Comparison of ENCODE assay signal across 21 cellular contexts in genomic region chr1:211839106-211839505, GRCh38. TPM values are rescaled to one million over a fixed set of nuclear protein-coding genes. Genes with fewer than 3 reads are reported as not detected.
DNase-seq lines count a peak whose midpoint lies in the region; ATAC-seq, FAIRE-seq and TF ChIP-seq lines count a peak whose summit lies in the region.
"Had no signal": no experiment of that assay in that cellular context is flagged by ENCODE, and none has a peak within 500 bp of the region (broad histone marks: within the 10 kb centered on the region; RNA-seq: fewer than 3 reads in every experiment).

No MANE protein-coding gene starts in this region.

- no peaks in the 10 kb centered on the region for H3K27me3 Mint-ChIP-seq in activated CD4-positive, alpha-beta T cell treated with anti-CD3 and anti-CD28 coated beads for 36 hours
- H3K27me3 Mint-ChIP-seq in activated CD8-positive, alpha-beta memory T cell treated with anti-CD3 and anti-CD28 coated beads, Interleukin-2, amount 10 ng/mL, durations not matched to agents 7 days and 5 days, result peaks cover 5% of the 10 kb centered on the region
- no peaks in the 10 kb centered on the region for H3K27me3 Mint-ChIP-seq in activated T-cell treated with anti-CD3 and anti-CD28 coated beads, Interleukin-2, amount 50 U/mL, for 72 hours (ENCODE audit: low read depth)
- H3K27me3 Mint-ChIP-seq in activated T-helper 17 cell treated with anti-CD3 and anti-CD28 coated beads, Interleukin-2, amount 50 U/mL, for 72 hours, result no peaks in the 10 kb centered on the region
- H3K27me3 Mint-ChIP-seq: B cell had no signal

- peaks cover 38% of the 10 kb centered on the region for H3K4me1 Mint-ChIP-seq in activated CD4-positive, alpha-beta T cell treated with anti-CD3 and anti-CD28 coated beads for 36 hours
- H3K4me1 Mint-ChIP-seq in activated CD8-positive, alpha-beta memory T cell treated with anti-CD3 and anti-CD28 coated beads, Interleukin-2, amount 10 ng/mL, durations not matched to agents 7 days and 5 days, result peaks cover 39% of the 10 kb centered on the region
- H3K4me1 Mint-ChIP-seq in activated T-cell treated with anti-CD3 and anti-CD28 coated beads, Interleukin-2, amount 50 U/mL, for 72 hours (ENCODE audit: low read depth), result peaks cover 46% of the 10 kb centered on the region
- peaks cover 31% of the 10 kb centered on the region for H3K4me1 Mint-ChIP-seq in activated T-helper 17 cell treated with anti-CD3 and anti-CD28 coated beads, Interleukin-2, amount 50 U/mL, for 72 hours

- H3K9me3 Mint-ChIP-seq in activated CD4-positive, alpha-beta T cell treated with anti-CD3 and anti-CD28 coated beads for 36 hours (ENCODE audit: low read depth), result no peaks in the 10 kb centered on the region
- peaks cover 6% of the 10 kb centered on the region for H3K9me3 Mint-ChIP-seq in activated CD8-positive, alpha-beta memory T cell treated with anti-CD3 and anti-CD28 coated beads, Interleukin-2, amount 10 ng/mL, durations not matched to agents 7 days and 5 days (ENCODE audit: low read depth)
- no peaks in the 10 kb centered on the region for H3K9me3 Mint-ChIP-seq in activated T-cell treated with anti-CD3 and anti-CD28 coated beads, Interleukin-2, amount 50 U/mL, for 72 hours
- H3K9me3 Mint-ChIP-seq in activated T-helper 17 cell treated with anti-CD3 and anti-CD28 coated beads, Interleukin-2, amount 50 U/mL, for 72 hours, result no peaks in the 10 kb centered on the region
- H3K9me3 Mint-ChIP-seq: CD8-positive, alpha-beta T cell; HFFc6 had no signal

- POLR2A ChIA-PET in activated CD4-positive, alpha-beta T cell treated with anti-CD3 and anti-CD28 coated beads for 36 hours (lab: Charles Lee), result no interaction called here

- no peak overlapping the region for H3K4me3 Mint-ChIP-seq in activated CD4-positive, alpha-beta T cell treated with anti-CD3 and anti-CD28 coated beads for 36 hours
- H3K4me3 Mint-ChIP-seq in activated CD8-positive, alpha-beta memory T cell treated with anti-CD3 and anti-CD28 coated beads, Interleukin-2, amount 10 ng/mL, durations not matched to agents 7 days and 5 days, result no peak overlapping the region
- peak overlapping the region; percentile 28 to 37 for H3K4me3 Mint-ChIP-seq in activated T-cell treated with anti-CD3 and anti-CD28 coated beads, Interleukin-2, amount 50 U/mL, for 72 hours
- peak overlapping the region; percentile 9 for H3K4me3 Mint-ChIP-seq in activated T-helper 17 cell treated with anti-CD3 and anti-CD28 coated beads, Interleukin-2, amount 50 U/mL, for 72 hours
- H3K4me3 Mint-ChIP-seq: B cell; CD4-positive, CD25-positive, alpha-beta regulatory T cell; CD8-positive, alpha-beta T cell had no signal

- DNase-seq in activated CD4-positive, alpha-beta T cell treated with anti-CD3 and anti-CD28 coated beads for 36 hours, result no peak
- no peak for DNase-seq in activated CD4-positive, alpha-beta T cell treated with anti-CD3 and anti-CD28 coated beads for 1 hour
- DNase-seq in activated CD8-positive, alpha-beta memory T cell treated with anti-CD3 and anti-CD28 coated beads, Interleukin-2, amount 10 ng/mL, durations not matched to agents 7 days and 5 days, result no peak
- no peak for DNase-seq in activated CD8-positive, alpha-beta memory T cell treated with anti-CD3 and anti-CD28 coated beads, Interleukin-2, amount 50 U/mL, for 4 hours
- peak in 1 of 2 donors; percentile 4 for DNase-seq in activated T-cell treated with anti-CD3 and anti-CD28 coated beads, Interleukin-2, amount 50 U/mL, for 72 hours
- DNase-seq in activated T-cell treated with anti-CD3 and anti-CD28 coated beads for 4 hours, result no peak
- no peak for DNase-seq in D721Med (ENCODE audit: insufficient read length, low spot score)
- DNase-seq: Caco-2; CD4-positive, CD25-positive, alpha-beta regulatory T cell; CD8-positive, alpha-beta T cell; DMS 273 treated with DMSO at 0.1 percent for 48 hours; DMS79; EL; GDM1; GOT3; HFFc6 had no signal

- peak; percentile 72 for ATAC-seq in activated CD4-positive, alpha-beta T cell treated with anti-CD3 and anti-CD28 coated beads for 36 hours
- ATAC-seq in activated CD8-positive, alpha-beta memory T cell treated with anti-CD3 and anti-CD28 coated beads, Interleukin-2, amount 10 ng/mL, durations not matched to agents 7 days and 5 days, result no peak
- peak; percentile 41 to 68 for ATAC-seq in activated T-cell treated with anti-CD3 and anti-CD28 coated beads, Interleukin-2, amount 50 U/mL, for 72 hours (replicated peaks in 1 of 2)
- peak; percentile 68 for ATAC-seq in activated T-helper 17 cell treated with anti-CD3 and anti-CD28 coated beads, Interleukin-2, amount 50 U/mL, for 72 hours (replicated peaks)
- ATAC-seq: CD8-positive, alpha-beta T cell had no signal

- CTCF ChIA-PET in activated CD4-positive, alpha-beta T cell treated with anti-CD3 and anti-CD28 coated beads for 36 hours (lab: Charles Lee), result interaction anchor here (0.7 kb wide), 1 partner anchor 141 kb away, joined by 3 read pairs; no protein-coding TSS in a partner anchor
- CTCF ChIA-PET in activated CD8-positive, alpha-beta memory T cell treated with anti-CD3 and anti-CD28 coated beads, Interleukin-2, amount 10 ng/mL, durations not matched to agents 7 days and 5 days (lab: Charles Lee), result interaction anchor here (1.4 to 1.7 kb wide), 2 partner anchors 158 to 196 kb away, joined by 4 read pairs; partner anchors contain the start of genes DTL and INTS7

- intact Hi-C loops in activated CD4-positive, alpha-beta T cell treated with anti-CD3 and anti-CD28 coated beads for 36 hours (cut with DNase I, micrococcal nuclease), result no loop called here

- no peak for TF ChIP-seq CTCF in D721Med (IDR thresholded peaks at IDR 0.05; ENCODE audit: insufficient read depth, missing control alignments)

- H3K27ac Mint-ChIP-seq in activated CD4-positive, alpha-beta T cell treated with anti-CD3 and anti-CD28 coated beads for 36 hours, result no peak overlapping the region
- peak overlapping the region; percentile 22 for H3K27ac Mint-ChIP-seq in activated CD8-positive, alpha-beta memory T cell treated with anti-CD3 and anti-CD28 coated beads, Interleukin-2, amount 10 ng/mL, durations not matched to agents 7 days and 5 days
- peak overlapping the region; percentile 39 for H3K27ac Mint-ChIP-seq in activated T-cell treated with anti-CD3 and anti-CD28 coated beads, Interleukin-2, amount 50 U/mL, for 72 hours
- H3K27ac Mint-ChIP-seq in activated T-helper 17 cell treated with anti-CD3 and anti-CD28 coated beads, Interleukin-2, amount 50 U/mL, for 72 hours, result no peak overlapping the region
- H3K27ac Mint-ChIP-seq: B cell; CD4-positive, CD25-positive, alpha-beta regulatory T cell; CD8-positive, alpha-beta T cell; HFFc6 had no signal

- no peak for FAIRE-seq in D721Med (lab: Jason Lieb, UNC)
- FAIRE-seq: A204.1, GM12892, H54 had no signal

- no peaks in the 10 kb centered on the region for H3K36me3 Mint-ChIP-seq in activated CD4-positive, alpha-beta T cell treated with anti-CD3 and anti-CD28 coated beads for 36 hours (ENCODE audit: low read depth)
- peaks cover 13% of the 10 kb centered on the region for H3K36me3 Mint-ChIP-seq in activated CD8-positive, alpha-beta memory T cell treated with anti-CD3 and anti-CD28 coated beads, Interleukin-2, amount 10 ng/mL, durations not matched to agents 7 days and 5 days
- H3K36me3 Mint-ChIP-seq in activated T-cell treated with anti-CD3 and anti-CD28 coated beads, Interleukin-2, amount 50 U/mL, for 72 hours (ENCODE audit: insufficient read depth in 2 of 2), result no peaks in the 10 kb centered on the region
- no peaks in the 10 kb centered on the region for H3K36me3 Mint-ChIP-seq in activated T-helper 17 cell treated with anti-CD3 and anti-CD28 coated beads, Interleukin-2, amount 50 U/mL, for 72 hours (ENCODE audit: low read depth)
- H3K36me3 Mint-ChIP-seq: CD8-positive, alpha-beta T cell had no signal

RNA-seq across cellular contexts. Expression of gene LPGAT1, which starts 8.5 kb away (rescaled TPM):
- total RNA-seq in activated CD4-positive, alpha-beta T cell treated with anti-CD3 and anti-CD28 coated beads for 36 hours, result 10 to 100 TPM; 21.7 to 24.9 TPM
- total RNA-seq in activated CD8-positive, alpha-beta memory T cell treated with anti-CD3 and anti-CD28 coated beads, Interleukin-2, amount 10 ng/mL, durations not matched to agents 7 days and 5 days, result 10 to 100 TPM; 23.8 to 42.7 TPM
- total RNA-seq in activated T-cell treated with anti-CD3 and anti-CD28 coated beads, Interleukin-2, amount 50 U/mL, for 72 hours, result 10 to 100 TPM; 23.1 to 28.3 TPM
- 10 to 100 TPM; 15.4 to 18.7 TPM for total RNA-seq in activated T-helper 17 cell treated with anti-CD3 and anti-CD28 coated beads, Interleukin-2, amount 50 U/mL, for 72 hours

Comparison
In these comparisons a context has a peak if more than half of its experiments do, and no peak if none do; other contexts are left out.
1. H3K27ac Mint-ChIP-seq: peak in activated CD8-positive, alpha-beta memory T cell treated with anti-CD3 and anti-CD28 coated beads, Interleukin-2, amount 10 ng/mL, durations not matched to agents 7 days and 5 days (single experiment) and activated T-cell treated with anti-CD3 and anti-CD28 coated beads, Interleukin-2, amount 50 U/mL, for 72 hours (single experiment); none in activated CD4-positive, alpha-beta T cell treated with anti-CD3 and anti-CD28 coated beads for 36 hours (single experiment) and activated T-helper 17 cell treated with anti-CD3 and anti-CD28 coated beads, Interleukin-2, amount 50 U/mL, for 72 hours (single experiment).
2. H3K4me3 Mint-ChIP-seq: peak in activated T-cell treated with anti-CD3 and anti-CD28 coated beads, Interleukin-2, amount 50 U/mL, for 72 hours (2 of 2) and activated T-helper 17 cell treated with anti-CD3 and anti-CD28 coated beads, Interleukin-2, amount 50 U/mL, for 72 hours (single experiment); none in activated CD4-positive, alpha-beta T cell treated with anti-CD3 and anti-CD28 coated beads for 36 hours (single experiment) and activated CD8-positive, alpha-beta memory T cell treated with anti-CD3 and anti-CD28 coated beads, Interleukin-2, amount 10 ng/mL, durations not matched to agents 7 days and 5 days (single experiment).